ENCODE assay signal across 20 cellular contexts in genomic region chr4:80732010-80732409, GRCh38.
A peak's percentile ranks its signal among the peaks of the same experiment; 100 is the strongest.
DNase-seq lines count a peak whose midpoint lies in the region; ATAC-seq and TF ChIP-seq lines count a peak whose summit lies in the region.
"Had no signal": no experiment of that assay in that cellular context is flagged by ENCODE, and none has a peak within 500 bp of the region (broad histone marks: within the 10 kb centered on the region; RNA-seq: fewer than 3 reads in every experiment).

No MANE protein-coding gene starts in this region.

- no peaks in the 10 kb centered on the region for H3K79me1 ChIP-seq in neuronal stem cell (ENCODE audit: low read depth, low read length)

- no peak overlapping the region for H3K18ac ChIP-seq in neuronal stem cell (ENCODE audit: low read length)

- no peak overlapping the region for H2AFZ ChIP-seq in neuronal stem cell (ENCODE audit: low read length)

- H4K91ac ChIP-seq in neuronal stem cell (ENCODE audit: low read depth, low read length, poor library complexity): no peak overlapping the region

- no peak overlapping the region for H3K14ac ChIP-seq in neuronal stem cell (ENCODE audit: low read length)

- no peak overlapping the region for H2BK120ac ChIP-seq in neuronal stem cell (ENCODE audit: low read depth, low read length)

- H3K27me3 ChIP-seq in neuronal stem cell (ENCODE audit: control insufficient read depth in 3 of 3, insufficient read depth in 3 of 3, low read depth in 1 of 3, low read length in 3 of 3) (no peaks in the 10 kb centered on the region), ascending aorta (no peaks in the 10 kb centered on the region)
- H3K27me3 ChIP-seq: left lung, neutrophil, Peyer's patch, thyroid gland had no signal

- no peak overlapping the region for H2BK5ac ChIP-seq in neuronal stem cell (ENCODE audit: low read length)

- H3K4me3 ChIP-seq in choroid plexus epithelial cell (ENCODE audit: low read depth, low read length) (no peak overlapping the region), neuronal stem cell (ENCODE audit: low read length in 2 of 2) (no peak overlapping the region), ascending aorta (no peak overlapping the region)
- H3K4me3 ChIP-seq: GM12878, HAP-1, left lung, Peyer's patch, thyroid gland had no signal

- no peak overlapping the region for H2BK15ac ChIP-seq in neuronal stem cell (ENCODE audit: low read length)

- no peak for ATAC-seq in HG02759 (IDR thresholded peaks at IDR 0.05; ENCODE audit: unreplicated experiment)
- ATAC-seq: activated CD4-positive, alpha-beta T cell treated with anti-CD3 and anti-CD28 coated beads for 36 hours; activated naive CD8-positive, alpha-beta T cell treated with anti-CD3 and anti-CD28 coated beads, Interleukin-2, amount 50 U/mL, for 24 hours; GM12878; left lung; stimulated activated naive B cell treated with anti-CD40 and anti-IgM and Interleukin-4, amounts not matched to agents 10 μg/mL and 1 μg/mL and 100 μg/mL, for 72 hours had no signal

- WGBS in neuronal stem cell (ENCODE audit: extremely low coverage in 2 of 2, insufficient read length in 2 of 2, insufficient replicate concordance in 1 of 2), 2 donors: no CpG with 5 or more reads among the region's 1 CpG

- no peak overlapping the region for H3K23ac ChIP-seq in neuronal stem cell (ENCODE audit: low read depth, low read length, poor library complexity)

- H4K8ac ChIP-seq in neuronal stem cell (ENCODE audit: low read depth, low read length): no peak overlapping the region

- H3K4me2 ChIP-seq in neuronal stem cell (ENCODE audit: insufficient read depth, low read length, poor library complexity, severe bottlenecking): no peak overlapping the region

- intact Hi-C loops in ascending aorta (cut with DNase I): no loop called here

- no peak overlapping the region for H3K4ac ChIP-seq in neuronal stem cell (ENCODE audit: low read length)

- no peak overlapping the region for H2BK12ac ChIP-seq in neuronal stem cell (ENCODE audit: low read length)

- H3K4me1 ChIP-seq in neuronal stem cell (ENCODE audit: control insufficient read depth in 2 of 2, insufficient read depth in 1 of 2, low read depth in 1 of 2, low read length in 2 of 2) (peaks cover 0 to 4% of the 10 kb centered on the region in 2 donors), ascending aorta (no peaks in the 10 kb centered on the region)
- H3K4me1 ChIP-seq: HAP-1, left lung, Peyer's patch, thyroid gland had no signal

- peak; percentile 2 for DNase-seq in EL
- peak; percentile 53 for DNase-seq in LHCN-M2 (ENCODE audit: low read depth)
- DNase-seq in choroid plexus epithelial cell (ENCODE audit: low read depth): peak; percentile 9
- peak; percentile 13 for DNase-seq in left kidney (ENCODE audit: low read depth, low spot score)
- no peak for DNase-seq in GDM1 (lab: John Stamatoyannopoulos, UW)
- no peak for DNase-seq in neuronal stem cell (ENCODE audit: low spot score)
- no peak for DNase-seq in ascending aorta (ENCODE audit: low spot score in 2 of 2)
- DNase-seq: activated CD4-positive, alpha-beta T cell treated with anti-CD3 and anti-CD28 coated beads for 36 hours; activated naive CD8-positive, alpha-beta T cell treated with anti-CD3 and anti-CD28 coated beads, Interleukin-2, amount 50 U/mL, for 24 hours; COR-L47; foreskin melanocyte; left lung; NCI-H774; Peyer's patch; stimulated activated naive B cell treated with anti-CD40 and anti-IgM and Interleukin-4, amounts not matched to agents 10 μg/mL and 1 μg/mL and 100 μg/mL, for 72 hours; thyroid gland had no signal

- H3K27ac ChIP-seq in neuronal stem cell (replicated peaks; ENCODE audit: low read length): no peak overlapping the region
- no peak overlapping the region for H3K27ac ChIP-seq in ascending aorta
- H3K27ac ChIP-seq: left lung, neutrophil, Peyer's patch, thyroid gland had no signal

- TF ChIP-seq CTCF in choroid plexus epithelial cell (conservative IDR thresholded peaks at IDR 0.05; ENCODE audit: low read depth, low read length) (no peak), ascending aorta (IDR thresholded peaks at IDR 0.05) (no peak)

- H3K9me3 ChIP-seq in neuronal stem cell (replicated peaks in 1 of 2; ENCODE audit: control insufficient read depth in 2 of 2, insufficient read depth in 1 of 2, low read depth in 1 of 2, low read length in 2 of 2) (no peaks in the 10 kb centered on the region), ascending aorta (no peaks in the 10 kb centered on the region)
- H3K9me3 ChIP-seq: HAP-1, neutrophil, Peyer's patch, thyroid gland had no signal

- H2AK5ac ChIP-seq in neuronal stem cell (ENCODE audit: low read depth, low read length): no peak overlapping the region

- no peaks in the 10 kb centered on the region for H3K36me3 ChIP-seq in neuronal stem cell (replicated peaks in 1 of 2; ENCODE audit: control insufficient read depth in 2 of 2, insufficient read depth in 2 of 2, low read length in 2 of 2)
- no peaks in the 10 kb centered on the region for H3K36me3 ChIP-seq in ascending aorta
- H3K36me3 ChIP-seq: HAP-1, left lung, neutrophil, Peyer's patch, thyroid gland had no signal

- H3K9ac ChIP-seq in neuronal stem cell (ENCODE audit: low read depth, low read length, poor library complexity): no peak overlapping the region

Comparison
In these comparisons a context has a peak if more than half of its experiments do, and no peak if none do; other contexts are left out.
1. DNase-seq: peak in EL (single experiment), LHCN-M2 (single experiment), choroid plexus epithelial cell (single experiment) and left kidney (single experiment); none in GDM1 (single experiment), neuronal stem cell (single experiment) and ascending aorta (0 of 2).